13 cellular contexts compared by ENCODE assay signal in genomic region chr2:197851451-197851850, GRCh38. TPM values are rescaled to one million over a fixed set of nuclear protein-coding genes. Genes with fewer than 3 reads are reported as not detected.
DNase-seq lines count a peak whose midpoint lies in the region; ATAC-seq and TF ChIP-seq lines count a peak whose summit lies in the region.
"Had no signal": no experiment of that assay in that cellular context is flagged by ENCODE, and none has a peak within 500 bp of the region (broad histone marks: within the 10 kb centered on the region; RNA-seq: fewer than 3 reads in every experiment).

No MANE protein-coding gene starts in this region.

- H4K20me1 ChIP-seq in Loucy (ENCODE audit: insufficient read depth, low read length, poor library complexity, severe bottlenecking), result no peaks in the 10 kb centered on the region

- peak; percentile 47 for ATAC-seq in stimulated activated naive CD8-positive, alpha-beta T cell treated with anti-CD3 and anti-CD28 coated beads, Interleukin-15, amount 100 ng/mL, for 72 hours
- no peak for ATAC-seq in stimulated activated naive CD8-positive, alpha-beta T cell treated with anti-CD3 and anti-CD28 coated beads, Interleukin-15, Interleukin-2, amounts not matched to agents 100 U/mL and 50 U/mL, for 24 hours

- H3K4me1 ChIP-seq in Loucy (ENCODE audit: insufficient read depth, low read length, poor library complexity, severe bottlenecking) (peaks cover 29% of the 10 kb centered on the region), Peyer's patch (no peaks in the 10 kb centered on the region)

- no peaks in the 10 kb centered on the region; the same call in 1 of the 2 replicates for H3F3A ChIP-seq in Loucy (ENCODE audit: low read depth)

- H3K4me3 Mint-ChIP-seq in stimulated activated naive CD8-positive, alpha-beta T cell treated with anti-CD3 and anti-CD28 coated beads, Interleukin-15, amount 100 ng/mL, for 72 hours, result no peak overlapping the region
- H3K4me3 Mint-ChIP-seq: neural crest cell had no signal

- TF ChIP-seq CTCF in Loucy (conservative IDR thresholded peaks at IDR 0.05; ENCODE audit: low read length), result peak; percentile 67
- TF ChIP-seq CTCF in choroid plexus epithelial cell (conservative IDR thresholded peaks at IDR 0.05; ENCODE audit: low read depth, low read length), result peak; percentile 29
- no peak for TF ChIP-seq CTCF in Peyer's patch (IDR thresholded peaks at IDR 0.05)

- H3K27ac ChIP-seq in Peyer's patch, result no peak overlapping the region

- H3K9me3 ChIP-seq in Loucy (ENCODE audit: insufficient read depth, low read depth, low read length) (no peaks in the 10 kb centered on the region), Peyer's patch (no peaks in the 10 kb centered on the region)

- H2AFZ ChIP-seq in Loucy (ENCODE audit: low read length), result no peak overlapping the region

- H3K27ac Mint-ChIP-seq in stimulated activated naive CD8-positive, alpha-beta T cell treated with anti-CD3 and anti-CD28 coated beads, Interleukin-15, amount 100 ng/mL, for 72 hours, result no peak overlapping the region

- H3K4me1 Mint-ChIP-seq in stimulated activated naive CD8-positive, alpha-beta T cell treated with anti-CD3 and anti-CD28 coated beads, Interleukin-15, amount 100 ng/mL, for 72 hours, result peaks cover 43% of the 10 kb centered on the region
- H3K4me1 Mint-ChIP-seq: neural crest cell had no signal

- no peak overlapping the region for H3K4me3 ChIP-seq in Loucy (ENCODE audit: low read length, poor library complexity, severe bottlenecking)
- no peak overlapping the region for H3K4me3 ChIP-seq in choroid plexus epithelial cell (ENCODE audit: low read depth, low read length)
- H3K4me3 ChIP-seq in Peyer's patch, result no peak overlapping the region

- H3K27me3 Mint-ChIP-seq in stimulated activated naive CD8-positive, alpha-beta T cell treated with anti-CD3 and anti-CD28 coated beads, Interleukin-15, amount 100 ng/mL, for 72 hours, result no peaks in the 10 kb centered on the region

- no peaks in the 10 kb centered on the region for H3K9me2 ChIP-seq in Loucy (replicated peaks; ENCODE audit: low read depth, low read length)

- no peaks in the 10 kb centered on the region for H3K9me3 Mint-ChIP-seq in stimulated activated naive CD8-positive, alpha-beta T cell treated with anti-CD3 and anti-CD28 coated beads, Interleukin-15, amount 100 ng/mL, for 72 hours
- H3K9me3 Mint-ChIP-seq: neural crest cell had no signal

- no peaks in the 10 kb centered on the region for H3K79me2 ChIP-seq in Loucy (ENCODE audit: insufficient read depth, low read length)

- no peak overlapping the region for H3K9ac ChIP-seq in Loucy (ENCODE audit: low read depth, low read length, poor library complexity, severe bottlenecking)

- peak overlapping the region; percentile 3 for H3K4me2 ChIP-seq in Loucy (ENCODE audit: low read depth, low read length, poor library complexity, severe bottlenecking)

- TF ChIP-seq POLR2A in Peyer's patch (IDR thresholded peaks at IDR 0.05), result no peak

- no peaks in the 10 kb centered on the region for H3K27me3 ChIP-seq in Loucy (ENCODE audit: insufficient read depth, low read length, poor library complexity, severe bottlenecking)
- H3K27me3 ChIP-seq in Peyer's patch, result no peaks in the 10 kb centered on the region

- no peak for DNase-seq in stimulated activated naive CD8-positive, alpha-beta T cell treated with anti-CD3 and anti-CD28 coated beads, Interleukin-15, amount 100 ng/mL, for 72 hours
- no peak for DNase-seq in stimulated activated naive CD8-positive, alpha-beta T cell treated with anti-CD3 and anti-CD28 coated beads, Interleukin-15, Interleukin-2, amounts not matched to agents 100 U/mL and 50 U/mL, for 24 hours
- DNase-seq in choroid plexus epithelial cell (ENCODE audit: low read depth) (peak; percentile 7), HuH-7 (ENCODE audit: low spot score) (no peak), Peyer's patch (no peak)
- no peak for DNase-seq in stimulated activated CD4-positive, alpha-beta T cell treated with anti-CD3 and anti-CD28 coated beads, Interleukin-4, amount 100 ng/mL, for 1 hour
- no peak for DNase-seq in activated T-cell treated with anti-CD3 and anti-CD28 coated beads, Interleukin-2, amount 50 U/mL, for 48 hours
- DNase-seq: activated gamma-delta T cell; KG1; NCI-H526 treated with DMSO at 0.1 percent for 48 hours; stimulated activated CD4-positive, alpha-beta T cell treated with anti-CD3 and anti-CD28 coated beads, Interleukin-1b, Interleukin-23, amount 100 ng/mL, for 48 hours had no signal

- H3K36me3 ChIP-seq in Loucy (ENCODE audit: insufficient read depth, low read length), result no peaks in the 10 kb centered on the region
- H3K36me3 ChIP-seq in Peyer's patch, result no peaks in the 10 kb centered on the region

RNA-seq across cellular contexts. Expression of gene PLCL1, which starts 47.1 kb away (rescaled TPM):
- total RNA-seq in Peyer's patch, result 1 to 10 TPM in 3 of 4 donors, not detected in 1; 1.9 to 5.8 (median 2.8) TPM

Comparison
In these comparisons a context has a peak if more than half of its experiments do, and no peak if none do; other contexts are left out.
1. CTCF ChIP-seq: peak in Loucy (single experiment) and choroid plexus epithelial cell (single experiment); none in Peyer's patch (0 of 6).